ENCODE assay signal across 14 cellular contexts in genomic region chr6:4466260-4466659, GRCh38.
DNase-seq lines count a peak whose midpoint lies in the region; ATAC-seq, FAIRE-seq and TF ChIP-seq lines count a peak whose summit lies in the region.
"Had no signal": no experiment of that assay in that cellular context is flagged by ENCODE, and none has a peak within 500 bp of the region (broad histone marks: within the 10 kb centered on the region; RNA-seq: fewer than 3 reads in every experiment).

No MANE protein-coding gene starts in this region.

- H3K27me3 Mint-ChIP-seq in astrocyte (ENCODE audit: low read depth, unreplicated experiment), result no peaks in the 10 kb centered on the region

- DNase-seq in NCI-H1417 (lab: John Stamatoyannopoulos, UW) (peak in 2 of 3 experiments; percentile 11 to 63), NCI-H1417 treated with DMSO at 0.1 percent for 48 hours (lab: John Stamatoyannopoulos, UW) (no peak), astrocyte (ENCODE audit: low read depth) (peak; percentile 48), hepatocyte (ENCODE audit: low spot score) (no peak), transverse colon (peak; percentile 12), sigmoid colon (no peak)
- DNase-seq: CD8-positive, alpha-beta memory T cell; effector CD8-positive, alpha-beta T cell; NCI-H2081 treated with DMSO at 0.1 percent for 48 hours had no signal

- no peaks in the 10 kb centered on the region for H3K27me3 ChIP-seq in astrocyte (ENCODE audit: insufficient read depth, low read length)
- H3K27me3 ChIP-seq in hepatocyte, result no peaks in the 10 kb centered on the region
- no peaks in the 10 kb centered on the region for H3K27me3 ChIP-seq in transverse colon
- no peaks in the 10 kb centered on the region for H3K27me3 ChIP-seq in sigmoid colon
- H3K27me3 ChIP-seq: body of pancreas had no signal

- H3K9me3 Mint-ChIP-seq in astrocyte (ENCODE audit: unreplicated experiment), result peaks cover 9% of the 10 kb centered on the region

- ATAC-seq in HG03196 (IDR thresholded peaks at IDR 0.05; ENCODE audit: unreplicated experiment) (no peak), HG02678 (IDR thresholded peaks at IDR 0.05; ENCODE audit: unreplicated experiment) (no peak)
- ATAC-seq: body of pancreas had no signal

- no peaks in the 10 kb centered on the region for H3K79me2 ChIP-seq in astrocyte (ENCODE audit: insufficient read depth, low read length)
- no peaks in the 10 kb centered on the region for H3K79me2 ChIP-seq in hepatocyte

- no peaks in the 10 kb centered on the region for H3K36me3 ChIP-seq in astrocyte (ENCODE audit: insufficient read depth, low read length)
- H3K36me3 ChIP-seq in hepatocyte (replicated peaks; ENCODE audit: insufficient read depth, low read depth), result no peaks in the 10 kb centered on the region
- H3K36me3 ChIP-seq in transverse colon, result no peaks in the 10 kb centered on the region
- H3K36me3 ChIP-seq in sigmoid colon, result no peaks in the 10 kb centered on the region

- in situ Hi-C loops in transverse colon (cut with MboI; ENCODE audit: low pct_ligation_motif_present in 1 of 4, low pct_unique_long_range_greater_than_20kb in 1 of 4, low sequenced_read_pairs in 3 of 4), result no loop called here

- H3K9me2 ChIP-seq in hepatocyte (replicated peaks; ENCODE audit: insufficient read depth), result no peaks in the 10 kb centered on the region

- H2AFZ ChIP-seq in astrocyte (ENCODE audit: low read depth, low read length) (peak overlapping the region; percentile 68), hepatocyte (no peak overlapping the region)

- H3K4me3 ChIP-seq in astrocyte (ENCODE audit: insufficient read depth, low read depth, low read length) (no peak overlapping the region), hepatocyte (no peak overlapping the region), transverse colon (no peak overlapping the region), sigmoid colon (no peak overlapping the region)
- H3K4me3 ChIP-seq: body of pancreas had no signal

- H3K27ac ChIP-seq in astrocyte (ENCODE audit: low read depth, low read length) (no peak overlapping the region), hepatocyte (no peak overlapping the region), transverse colon (no peak overlapping the region), sigmoid colon (no peak overlapping the region)
- H3K27ac ChIP-seq: body of pancreas had no signal

- TF ChIP-seq CTCF in astrocyte (IDR thresholded peaks at IDR 0.05; ENCODE audit: insufficient read depth, low read depth, low read length) (no peak), hepatocyte (IDR thresholded peaks at IDR 0.05; ENCODE audit: poor library complexity) (no peak), transverse colon (IDR thresholded peaks at IDR 0.05) (no peak), sigmoid colon (IDR thresholded peaks at IDR 0.05) (no peak)

- no peaks in the 10 kb centered on the region for H3K36me3 Mint-ChIP-seq in astrocyte (ENCODE audit: low read depth, unreplicated experiment)

- no peaks in the 10 kb centered on the region for H4K20me1 ChIP-seq in astrocyte (ENCODE audit: insufficient read depth, low read length)
- no peaks in the 10 kb centered on the region for H4K20me1 ChIP-seq in hepatocyte (ENCODE audit: insufficient read depth, poor library complexity, severe bottlenecking)

- no peaks in the 10 kb centered on the region for H3K4me1 Mint-ChIP-seq in astrocyte (ENCODE audit: low read depth, unreplicated experiment)
- H3K4me1 Mint-ChIP-seq: CD8-positive, alpha-beta memory T cell had no signal

- H3K9me3 ChIP-seq in astrocyte (ENCODE audit: insufficient read depth, low read depth, low read length), result no peaks in the 10 kb centered on the region
- H3K9me3 ChIP-seq in hepatocyte (ENCODE audit: low read depth), result no peaks in the 10 kb centered on the region
- no peaks in the 10 kb centered on the region for H3K9me3 ChIP-seq in transverse colon
- peaks cover 0 to 4% (median 2%) of the 10 kb centered on the region in 4 donors for H3K9me3 ChIP-seq in sigmoid colon
- H3K9me3 ChIP-seq: body of pancreas had no signal

- H3K4me2 ChIP-seq in astrocyte (ENCODE audit: low read length) (no peak overlapping the region), hepatocyte (peak overlapping the region; percentile 13)

- 59% methylated on average over 7 of the region's 7 CpGs for WGBS in hepatocyte (ENCODE audit: low lambda C conversion rate, missing lambda C conversion rate)
- 31 to 36% methylated on average over 6 to 7 of the region's 7 CpGs for WGBS in transverse colon (ENCODE audit: low coverage in 1 of 2), 2 donors
- WGBS in sigmoid colon, 2 donors, result 22 to 42% methylated on average over 7 of the region's 7 CpGs

- FAIRE-seq in astrocyte (lab: Jason Lieb, UNC), result no peak
- FAIRE-seq: A204.1 had no signal

- TF ChIP-seq POLR2A in transverse colon (IDR thresholded peaks at IDR 0.05) (no peak), sigmoid colon (IDR thresholded peaks at IDR 0.05) (no peak)

- intact Hi-C loops in transverse colon (cut with DNase I; ENCODE audit: low total_unique reads) (no loop called here), sigmoid colon (cut with DNase I) (no loop called here)

- no peak overlapping the region for H3K4me3 Mint-ChIP-seq in astrocyte (ENCODE audit: unreplicated experiment)
- H3K4me3 Mint-ChIP-seq: CD8-positive, alpha-beta memory T cell; T-helper 1 cell treated with Interleukin-12 subunit alpha and Interleukin-12 subunit beta and Interleukin-4 antibody, amounts not matched to agents 30 μg/mL and 1 μg/mL, for 36 hours had no signal

- H3K27ac Mint-ChIP-seq in astrocyte (ENCODE audit: unreplicated experiment), result no peak overlapping the region
- H3K27ac Mint-ChIP-seq: T-helper 1 cell treated with Interleukin-12 subunit alpha and Interleukin-12 subunit beta and Interleukin-4 antibody, amounts not matched to agents 30 μg/mL and 1 μg/mL, for 36 hours had no signal

- H3K9ac ChIP-seq in astrocyte (ENCODE audit: low read length), result no peak overlapping the region

- H3K4me1 ChIP-seq in astrocyte (ENCODE audit: insufficient read depth, low read length), result no peaks in the 10 kb centered on the region
- H3K4me1 ChIP-seq in hepatocyte (ENCODE audit: insufficient read depth), result no peaks in the 10 kb centered on the region
- no peaks in the 10 kb centered on the region for H3K4me1 ChIP-seq in transverse colon
- H3K4me1 ChIP-seq in sigmoid colon, result peaks cover 0 to 5% (median 3%) of the 10 kb centered on the region in 4 donors
- H3K4me1 ChIP-seq: body of pancreas had no signal

- TF ChIP-seq EP300 in transverse colon (IDR thresholded peaks at IDR 0.05; ENCODE audit: low read depth) (no peak), sigmoid colon (IDR thresholded peaks at IDR 0.05) (no peak)

Comparison
In these comparisons a context has a peak if more than half of its experiments do, and no peak if none do; other contexts are left out.
1. DNase-seq: peak in NCI-H1417 (2 of 3), astrocyte (single experiment) and transverse colon (single experiment); none in NCI-H1417 treated with DMSO at 0.1 percent for 48 hours (single experiment), hepatocyte (single experiment) and sigmoid colon (single experiment).